Comparison of ENCODE assay signal across 9 cellular contexts in genomic region chr2:197107291-197108269, GRCh38.
A peak's percentile ranks its signal among the peaks of the same experiment; 100 is the strongest.
DNase-seq lines count a peak whose midpoint lies in the region; ATAC-seq lines count a peak whose summit lies in the region.
"Had no signal": no experiment of that assay in that cellular context is flagged by ENCODE, and none has a peak within 500 bp of the region (broad histone marks: within the 10 kb centered on the region; RNA-seq: fewer than 3 reads in every experiment).

No MANE protein-coding gene starts in this region.

- H3K27ac ChIP-seq in right cardiac atrium (ENCODE audit: low read length) (peak overlapping the region; percentile 83), skeletal muscle tissue (ENCODE audit: low read depth, low read length) (peak overlapping the region; percentile 62)
- H3K27ac ChIP-seq: KMS-11 had no signal

- H3K27ac Mint-ChIP-seq in activated naive CD8-positive, alpha-beta T cell: peak overlapping the region; percentile 50

- H3K36me3 ChIP-seq in skeletal muscle tissue (ENCODE audit: control insufficient read depth in 3 of 3, insufficient read depth in 3 of 3, low read length in 3 of 3): no peaks in the 10 kb centered on the region

- ATAC-seq in right cardiac atrium (peak; percentile 67 to 69), HG02759 (IDR thresholded peaks at IDR 0.05; ENCODE audit: unreplicated experiment) (no peak)

- no peak overlapping the region for H3K4me3 ChIP-seq in right cardiac atrium (ENCODE audit: low read length)
- peak overlapping the region in 1 of 3 donors; percentile 10 for H3K4me3 ChIP-seq in skeletal muscle tissue (ENCODE audit: low read length in 3 of 3)

- H3K9me3 ChIP-seq in right cardiac atrium (ENCODE audit: control insufficient read depth, low read length): no peaks in the 10 kb centered on the region
- H3K9me3 ChIP-seq in skeletal muscle tissue (ENCODE audit: control insufficient read depth in 3 of 3, low read length in 3 of 3): no peaks in the 10 kb centered on the region

- DNase-seq in ELR (ENCODE audit: low read depth) (peak; percentile 40), right cardiac atrium (peak in 1 of 3 donors; percentile 21), retina (no peak), NCI-H2227 (lab: John Stamatoyannopoulos, UW; ENCODE audit: unreplicated experiment) (no peak), T-helper 9 cell (no peak)

- H3K36me3 Mint-ChIP-seq in activated naive CD8-positive, alpha-beta T cell: peaks cover 4% of the 10 kb centered on the region

- no peaks in the 10 kb centered on the region for H3K27me3 ChIP-seq in right cardiac atrium (ENCODE audit: control insufficient read depth, insufficient read depth)
- no peaks in the 10 kb centered on the region for H3K27me3 ChIP-seq in skeletal muscle tissue (ENCODE audit: control insufficient read depth in 3 of 3, insufficient read depth in 3 of 3, low read length in 3 of 3)

- no peaks in the 10 kb centered on the region for H3K9me3 Mint-ChIP-seq in activated naive CD8-positive, alpha-beta T cell (ENCODE audit: low read depth)

- H3K4me1 Mint-ChIP-seq in activated naive CD8-positive, alpha-beta T cell (ENCODE audit: low read depth): peaks cover 13% of the 10 kb centered on the region

- H3K4me1 ChIP-seq in right cardiac atrium (ENCODE audit: control insufficient read depth, insufficient read depth, low read length): peaks cover 6% of the 10 kb centered on the region
- H3K4me1 ChIP-seq in skeletal muscle tissue (ENCODE audit: control insufficient read depth in 3 of 3, insufficient read depth in 3 of 3, low read length in 3 of 3): peaks cover 4 to 14% (median 8%) of the 10 kb centered on the region in 3 donors

- 41% methylated on average over 2 of the region's 2 CpGs for WGBS in right cardiac atrium

- H3K27me3 Mint-ChIP-seq in activated naive CD8-positive, alpha-beta T cell: no peaks in the 10 kb centered on the region

- intact Hi-C loops in right cardiac atrium (cut with DNase I): loop anchor here in 1 of 4 donors (10.0 kb wide), 1 partner anchor 207 kb away; the partner anchor contains the start of gene ANKRD44

- H3K4me3 Mint-ChIP-seq in activated naive CD8-positive, alpha-beta T cell: no peak overlapping the region

- peak overlapping the region in 1 of 3 donors; percentile 40 for H3K9ac ChIP-seq in skeletal muscle tissue (ENCODE audit: low read depth in 1 of 3, low read length in 3 of 3)
- H3K9ac ChIP-seq: KMS-11 had no signal
